ENCODE assay signal across 19 cellular contexts in genomic region chr17:1164935-1165556, GRCh38. TPM values are rescaled to one million over a fixed set of nuclear protein-coding genes. Genes with fewer than 3 reads are reported as not detected.
DNase-seq lines count a peak whose midpoint lies in the region; ATAC-seq, FAIRE-seq and TF ChIP-seq lines count a peak whose summit lies in the region.
"Had no signal": no experiment of that assay in that cellular context is flagged by ENCODE, and none has a peak within 500 bp of the region (broad histone marks: within the 10 kb centered on the region; RNA-seq: fewer than 3 reads in every experiment).

No MANE protein-coding gene starts in this region.

- intact Hi-C loops in left lung (cut with DNase I): no loop called here

- TF ChIP-seq CTCF in left lung (IDR thresholded peaks at IDR 0.05) (no peak), upper lobe of left lung (IDR thresholded peaks at IDR 0.05) (peak in 4 of 6 experiments; percentile 28 to 50 (median 40))

- FAIRE-seq in GM12891 (lab: Jason Lieb, UNC): peak; percentile 5

- TF ChIP-seq POLR2A in GM12891 (IDR thresholded peaks at IDR 0.05; ENCODE audit: low read depth, low read length): no peak
- TF ChIP-seq POLR2A in upper lobe of left lung (IDR thresholded peaks at IDR 0.05): no peak

- peak overlapping the region in 1 of 2 donors; percentile 45 for H3K27ac ChIP-seq in left lung
- H3K27ac ChIP-seq in upper lobe of left lung: peak overlapping the region; percentile 35 to 78 (median 60)
- H3K27ac ChIP-seq: breast epithelium, PC-9 had no signal

- H3K4me3 ChIP-seq in left lung: no peak overlapping the region
- H3K4me3 ChIP-seq in upper lobe of left lung: no peak overlapping the region
- H3K4me3 ChIP-seq: breast epithelium, MG63, PC-9 had no signal

- H3K36me3 ChIP-seq in left lung (no peaks in the 10 kb centered on the region), upper lobe of left lung (no peaks in the 10 kb centered on the region)
- H3K36me3 ChIP-seq: breast epithelium, MG63 had no signal

- 40 to 52% methylated on average over 7 to 12 of the region's 12 CpGs for WGBS in upper lobe of left lung, 2 donors

- ATAC-seq in left lung: peak; percentile 30
- ATAC-seq in upper lobe of left lung (ENCODE audit: low FRiP score in 2 of 2): peak in 1 of 2 donors; percentile 49
- no peak for ATAC-seq in HG03095 (IDR thresholded peaks at IDR 0.05; ENCODE audit: unreplicated experiment)
- ATAC-seq: activated CD8-positive, alpha-beta T cell treated with anti-CD3 and anti-CD28 coated beads for 36 hours had no signal

- TF ChIP-seq EP300 in upper lobe of left lung (IDR thresholded peaks at IDR 0.05): peak in 2 of 4 donors; percentile 3 to 32

- DNase-seq in GM12891 (ENCODE audit: insufficient read length, low spot score) (no peak), dermis blood vessel endothelial cell (peak; percentile 51), left lung (no peak), upper lobe of left lung (no peak), NCI-H1048 (lab: John Stamatoyannopoulos, UW) (no peak), 8988T (no peak)
- DNase-seq: activated CD8-positive, alpha-beta T cell treated with anti-CD3 and anti-CD28 coated beads for 36 hours; activated T-cell treated with anti-CD3 and anti-CD28 coated beads, Interleukin-2, amount 50 U/mL, for 1 hour; COR-L47; DND-41; islet precursor cell; MG63; NCI-H1436 treated with DMSO at 0.1 percent for 48 hours; NCI-H748 treated with DMSO at 0.1 percent for 48 hours; PC-9; stimulated activated CD4-positive, alpha-beta T cell treated with anti-CD3 and anti-CD28 coated beads, Interleukin-2, amount 100 ng/mL, for 24 hours; stimulated activated naive CD4-positive, alpha-beta T cell treated with Interleukin-2 at 50 U/mL for 16 hours had no signal

- H3K9me3 ChIP-seq in left lung (no peaks in the 10 kb centered on the region), upper lobe of left lung (no peaks in the 10 kb centered on the region)
- H3K9me3 ChIP-seq: breast epithelium, MG63 had no signal

- H3K27me3 ChIP-seq in left lung: no peaks in the 10 kb centered on the region
- no peaks in the 10 kb centered on the region for H3K27me3 ChIP-seq in upper lobe of left lung
- H3K27me3 ChIP-seq: breast epithelium, MG63 had no signal

- peaks cover 0 to 28% of the 10 kb centered on the region in 2 donors for H3K4me1 ChIP-seq in left lung
- H3K4me1 ChIP-seq in upper lobe of left lung: peaks cover 24 to 48% (median 31%) of the 10 kb centered on the region in 4 donors
- H3K4me1 ChIP-seq: breast epithelium had no signal

TF ChIP-seq in GM12891, 5 proteins besides CTCF, POLR2A, EP300 and RAD21:
- no peak for TF ChIP-seq POU2F2 (IDR thresholded peaks at IDR 0.05; ENCODE audit: low read depth, low read length)
- no peak for TF ChIP-seq POLR2AphosphoS5 (IDR thresholded peaks at IDR 0.05; ENCODE audit: low read depth, low read length)
- TF ChIP-seq SPI1 (IDR thresholded peaks at IDR 0.05; ENCODE audit: low read depth, low read length): no peak
- TF ChIP-seq PAX5 (IDR thresholded peaks at IDR 0.05; ENCODE audit: insufficient read depth, low read length, severe bottlenecking): no peak
- no peak for TF ChIP-seq TAF1 (IDR thresholded peaks at IDR 0.05; ENCODE audit: low read depth, low read length)

RNA-seq across cellular contexts. Expression of gene ABR, which starts 14.7 kb away (rescaled TPM):
- polyA plus RNA-seq in GM12891 (2012; ENCODE audit: low read depth, missing spikeins): 40.6 TPM
- 38.5 and 54.6 TPM in 2 replicates for total RNA-seq in dermis blood vessel endothelial cell
- total RNA-seq in left lung: 100 to 1,000 TPM; 147 to 187 TPM
- 100 to 1,000 TPM; 117 to 645 (median 206) TPM for total RNA-seq in upper lobe of left lung

Comparison
In these comparisons a context has a peak if more than half of its experiments do, and no peak if none do; other contexts are left out.
1. CTCF ChIP-seq: peak in upper lobe of left lung (4 of 6); none in left lung (0 of 2).